Comparison of ENCODE assay signal across 8 cellular contexts in genomic region chr1:183635112-183635605, GRCh38. TPM values are rescaled to one million over a fixed set of nuclear protein-coding genes. Genes with fewer than 3 reads are reported as not detected.
DNase-seq lines count a peak whose midpoint lies in the region; ATAC-seq and TF ChIP-seq lines count a peak whose summit lies in the region.

No MANE protein-coding gene starts in this region.

- peaks cover 35% of the 10 kb centered on the region for H3K4me1 ChIP-seq in Caco-2
- H3K4me1 ChIP-seq in H9 (ENCODE audit: insufficient read depth, low read length) = no peaks in the 10 kb centered on the region
- H3K4me1 ChIP-seq in adipocyte (ENCODE audit: control insufficient read depth, insufficient read depth, low read length) = peaks cover 39% of the 10 kb centered on the region
- H3K4me1 ChIP-seq in left ventricle myocardium inferior = peaks cover 68% of the 10 kb centered on the region
- H3K4me1 ChIP-seq in psoas muscle = peaks cover 34% of the 10 kb centered on the region

- H3K4me3 Mint-ChIP-seq in Caco-2 (ENCODE audit: unreplicated experiment) = peak overlapping the region; percentile 91
- H3K4me3 Mint-ChIP-seq in H9 = peak overlapping the region; percentile 99 to 100

- peak overlapping the region; percentile 59; the same call in 1 of the 2 replicates for H3K14ac ChIP-seq in H9 (ENCODE audit: insufficient read depth, low read length)

- POLR2A ChIA-PET in Caco-2 (lab: Charles Lee) = no interaction called here

- H3K23me2 ChIP-seq in H9 (ENCODE audit: insufficient read length, low read depth, low read length, poor library complexity, severe bottlenecking) = peaks cover 4% of the 10 kb centered on the region

- H3K4me3 ChIP-seq in Caco-2 (ENCODE audit: low read depth, low read length) = peak overlapping the region; percentile 78
- H3K4me3 ChIP-seq in adipocyte (ENCODE audit: low read length) = peak overlapping the region; percentile 92
- H3K4me3 ChIP-seq in left ventricle myocardium inferior = peak overlapping the region; percentile 86
- H3K4me3 ChIP-seq in psoas muscle = peak overlapping the region; percentile 90

- peak; percentile 31 to 59 (median 44) for ATAC-seq in psoas muscle
- ATAC-seq in HG03565 (IDR thresholded peaks at IDR 0.05; ENCODE audit: unreplicated experiment) = no peak

- H3K23ac ChIP-seq in H9 (ENCODE audit: insufficient read length, low read depth, low read length) = no peak overlapping the region

- H3K36me3 Mint-ChIP-seq in Caco-2 (ENCODE audit: insufficient read depth, unreplicated experiment) (peaks cover 29% of the 10 kb centered on the region), H9 (ENCODE audit: insufficient read depth in 1 of 3, low read depth in 3 of 3) (peaks cover 6 to 9% (median 8%) of the 10 kb centered on the region in 3 experiments; a peak in 6 of 7 replicates)

- H3K27me3 Mint-ChIP-seq in Caco-2 (ENCODE audit: insufficient read depth, unreplicated experiment) (no peaks in the 10 kb centered on the region), H9 (ENCODE audit: low read depth) (peaks cover 14% of the 10 kb centered on the region)

- CTCF ChIA-PET in Caco-2 (lab: Charles Lee) = interaction anchor here (1.4 kb wide), 1 partner anchor 12 kb away, joined by 3 read pairs; no protein-coding TSS in a partner anchor

- H3K27ac Mint-ChIP-seq in Caco-2 (ENCODE audit: unreplicated experiment) (peak overlapping the region; percentile 90), H9 (peak overlapping the region; percentile 84 to 98 (median 98))

- no peak overlapping the region for H2BK15ac ChIP-seq in H9 (ENCODE audit: low read depth, low read length)

- peaks cover 19% of the 10 kb centered on the region for H3K4me1 Mint-ChIP-seq in Caco-2 (ENCODE audit: low read depth, unreplicated experiment)
- peaks cover 35 to 36% of the 10 kb centered on the region in 2 experiments for H3K4me1 Mint-ChIP-seq in H9

- no peak overlapping the region for H2AFZ ChIP-seq in H9 (ENCODE audit: low read length)

- H3K9ac ChIP-seq in H9 (ENCODE audit: extremely low read depth, insufficient read length, low read length) = peak overlapping the region; percentile 48
- H3K9ac ChIP-seq in adipocyte (ENCODE audit: low read length) = peak overlapping the region; percentile 98

- peak overlapping the region; percentile 31 for H3K18ac ChIP-seq in H9 (ENCODE audit: insufficient read length, low read depth, low read length)

- H4K91ac ChIP-seq in H9 (ENCODE audit: insufficient read length, low read depth, low read length) = no peak overlapping the region

- no peak overlapping the region for H4K5ac ChIP-seq in H9 (ENCODE audit: insufficient read length, low read depth, low read length)

- no peaks in the 10 kb centered on the region for H3K79me2 ChIP-seq in H9 (ENCODE audit: insufficient read depth, low read length)

- H2AK5ac ChIP-seq in H9 (ENCODE audit: insufficient read length, low read length) = no peak overlapping the region

- H3T11ph ChIP-seq in H9 (ENCODE audit: low read length) = no peak overlapping the region

- no peaks in the 10 kb centered on the region for H4K20me1 ChIP-seq in H9 (ENCODE audit: control insufficient read depth, insufficient read depth, insufficient read length)

- H3K27ac ChIP-seq in H9 (ENCODE audit: insufficient read length, low read depth, low read length) (no peak overlapping the region), left ventricle myocardium inferior (replicated peaks) (peak overlapping the region; percentile 97), psoas muscle (peak overlapping the region; percentile 87)

- H2BK5ac ChIP-seq in H9 (ENCODE audit: insufficient read length, low read length) = no peak overlapping the region

- H4K8ac ChIP-seq in H9 (replicated peaks; ENCODE audit: insufficient read length, low read depth, low read length) = no peak overlapping the region

- H2BK12ac ChIP-seq in H9 (ENCODE audit: insufficient read length, low read depth, low read length) = no peak overlapping the region

- TF ChIP-seq CTCF in Caco-2 (IDR thresholded peaks at IDR 0.05; ENCODE audit: insufficient read depth in 1 of 2, low read depth in 1 of 2, low read length in 1 of 2, severe bottlenecking in 1 of 2, unreplicated experiment in 1 of 2) (no peak), H9 (conservative IDR thresholded peaks at IDR 0.05) (no peak), left ventricle myocardium inferior (IDR thresholded peaks at IDR 0.05; ENCODE audit: borderline replicate concordance) (no peak), psoas muscle (IDR thresholded peaks at IDR 0.05) (no peak)

- H2BK20ac ChIP-seq in H9 (ENCODE audit: low read depth, low read length, poor library complexity, severe bottlenecking) = no peak overlapping the region

- no peak overlapping the region for H3K56ac ChIP-seq in H9 (ENCODE audit: insufficient read length, low read depth, low read length)

- H3K36me3 ChIP-seq in Caco-2 (ENCODE audit: control insufficient read depth, insufficient read depth, low read length) = no peaks in the 10 kb centered on the region
- peaks cover 4% of the 10 kb centered on the region for H3K36me3 ChIP-seq in adipocyte (ENCODE audit: control insufficient read depth, insufficient read depth, low read length, severe bottlenecking)
- peaks cover 11% of the 10 kb centered on the region for H3K36me3 ChIP-seq in left ventricle myocardium inferior
- peaks cover 0 to 23% of the 10 kb centered on the region in 2 donors for H3K36me3 ChIP-seq in psoas muscle (ENCODE audit: insufficient read depth in 1 of 2, low read depth in 1 of 2)

- intact Hi-C loops in Caco-2 (cut with micrococcal nuclease; ENCODE audit: unreplicated experiment) (loop anchor here (5.0 to 10.0 kb wide), 2 partner anchors 177 to 420 kb away; partner anchors contain the start of gene TSEN15), left ventricle myocardium inferior (cut with micrococcal nuclease) (loop anchor here (10.0 kb wide), 1 partner anchor 160 kb away; the partner anchor contains the start of gene SMG7), psoas muscle (cut with DNase I) (loop anchor here in 1 of 2 donors (2.0 to 10.0 kb wide), 2 partner anchors 162 to 1040 kb away; partner anchors contain the start of gene SMG7)

- WGBS in H9 (ENCODE audit: extremely low coverage, insufficient read length, low lambda C conversion rate) = no CpG with 5 or more reads among the region's 42 CpGs
- 0% methylated on average over 35 to 42 of the region's 42 CpGs for WGBS in psoas muscle, 3 donors

- BruUV-seq in Caco-2 (replicated peaks; lab: Mats Ljungman, UMichigan) = no TSS peak

- H3K9me3 ChIP-seq in Caco-2 (no peaks in the 10 kb centered on the region), H9 (ENCODE audit: control insufficient read depth, low read depth, low read length) (no peaks in the 10 kb centered on the region), adipocyte (ENCODE audit: control insufficient read depth, low read length) (no peaks in the 10 kb centered on the region), left ventricle myocardium inferior (replicated peaks) (no peaks in the 10 kb centered on the region), psoas muscle (no peaks in the 10 kb centered on the region)

- no peaks in the 10 kb centered on the region for H3K9me3 Mint-ChIP-seq in Caco-2 (ENCODE audit: unreplicated experiment)
- H3K9me3 Mint-ChIP-seq in H9 = no peaks in the 10 kb centered on the region

- H3K4me2 ChIP-seq in H9 (ENCODE audit: insufficient read depth, insufficient read length, low read length) = peak overlapping the region; percentile 57

- no peaks in the 10 kb centered on the region for H3K79me1 ChIP-seq in H9 (ENCODE audit: insufficient read depth, low read depth, low read length, poor library complexity, severe bottlenecking)

- no peak overlapping the region for H3K4ac ChIP-seq in H9 (ENCODE audit: low read depth, low read length)

- no peak overlapping the region for H2BK120ac ChIP-seq in H9 (ENCODE audit: low read depth, low read length, poor library complexity, severe bottlenecking)

- H3K27me3 ChIP-seq in Caco-2 (replicated peaks; ENCODE audit: control insufficient read depth, insufficient read depth, low read length) (no peaks in the 10 kb centered on the region), H9 (ENCODE audit: insufficient read depth, low read length) (no peaks in the 10 kb centered on the region; the same call in 1 of the 2 replicates), adipocyte (replicated peaks; ENCODE audit: control insufficient read depth, insufficient read depth, low read length) (no peaks in the 10 kb centered on the region), left ventricle myocardium inferior (ENCODE audit: low read depth) (no peaks in the 10 kb centered on the region), psoas muscle (ENCODE audit: insufficient read depth in 3 of 3, low read length in 2 of 3) (no peaks in the 10 kb centered on the region)

- DNase-seq in Caco-2 (peak; percentile 53 to 60), H9 (no peak), NCI-H69 (lab: John Stamatoyannopoulos, UW) (peak; percentile 84), adipocyte (ENCODE audit: low read depth) (peak; percentile 69), left ventricle myocardium inferior (peak; percentile 48), psoas muscle (peak; percentile 49 to 73), superior temporal gyrus (ENCODE audit: extremely low spot score) (no peak)

RNA-seq across cellular contexts. Expression of gene ARPC5, which starts 0.4 kb away (rescaled TPM):
- total RNA-seq in Caco-2 (2022) = 123 and 135 TPM in 2 replicates
- 67.7 and 69.7 TPM in 2 replicates for total RNA-seq in H9 (2021)
- total RNA-seq in left ventricle myocardium inferior = 33.6 TPM
- 10 to 100 TPM; 11.6 to 17.1 (median 12.7) TPM for total RNA-seq in psoas muscle
- polyA plus RNA-seq in psoas muscle = 10 to 100 TPM; 13.9 to 31.8 (median 16.4) TPM

RNA-seq across cellular contexts. Expression of gene APOBEC4, which starts 18.0 kb away (rescaled TPM):
- total RNA-seq in Caco-2 (2022) (not detected in 2 replicates), H9 (2021) (not detected in 2 replicates), left ventricle myocardium inferior (0.11 TPM), psoas muscle (not detected)
- not detected for polyA plus RNA-seq in psoas muscle

RNA-seq across cellular contexts. Expression of gene NCF2, which starts 44.9 kb away (rescaled TPM):
- 0.58 TPM in 1 of 2 replicates, not detected in the other for total RNA-seq in Caco-2 (2022)
- total RNA-seq in H9 (2021) = not detected in 2 replicates
- 4.5 TPM for total RNA-seq in left ventricle myocardium inferior
- total RNA-seq in psoas muscle = 1 to 10 TPM; 2.3 to 4.3 (median 3.0) TPM
- polyA plus RNA-seq in psoas muscle = under 1 TPM; 0.51 to 0.83 (median 0.80) TPM

Comparison
In these comparisons a context has a peak if more than half of its experiments do, and no peak if none do; other contexts are left out.
1. DNase-seq: peak in Caco-2 (2 of 2), NCI-H69 (single experiment), adipocyte (single experiment), left ventricle myocardium inferior (single experiment) and psoas muscle (2 of 2); none in H9 (single experiment) and superior temporal gyrus (single experiment).
2. Peak in every context shown above with its lines, with median percentiles within 50 percentile points of each other: H3K4me3 ChIP-seq.